Comparison of ENCODE assay signal across 8 cellular contexts in genomic region chr18:70464343-70465114, GRCh38.
A peak's percentile ranks its signal among the peaks of the same experiment; 100 is the strongest.
DNase-seq lines count a peak whose midpoint lies in the region; ATAC-seq and TF ChIP-seq lines count a peak whose summit lies in the region.

No MANE protein-coding gene starts in this region.

- H3K27me3 ChIP-seq in BLaER1 treated with 17β-estradiol and CSF1 and Interleukin-3, amounts not matched to agents 10 nM and 100 nM: no peaks in the 10 kb centered on the region
- no peaks in the 10 kb centered on the region for H3K27me3 ChIP-seq in HAP-1 (ENCODE audit: low read depth)
- no peaks in the 10 kb centered on the region for H3K27me3 ChIP-seq in fibroblast of lung (ENCODE audit: control insufficient read depth, insufficient read depth, low read length)

- H3K4me1 ChIP-seq in BLaER1 treated with 17β-estradiol and CSF1 and Interleukin-3, amounts not matched to agents 10 nM and 100 nM: peaks cover 5 to 8% (median 8%) of the 10 kb centered on the region in 10 experiments; a peak in 18 of 20 replicates
- peaks cover 7% of the 10 kb centered on the region; the same call in 1 of the 2 replicates for H3K4me1 ChIP-seq in HAP-1
- no peaks in the 10 kb centered on the region for H3K4me1 ChIP-seq in fibroblast of lung (ENCODE audit: control insufficient read depth, extremely low read depth, insufficient read depth, low read length)
- peaks cover 7% of the 10 kb centered on the region for H3K4me1 ChIP-seq in mucosa of descending colon (ENCODE audit: low read depth)

- peak overlapping the region; percentile 48 for H2AFZ ChIP-seq in fibroblast of lung (ENCODE audit: low read length)

- H3K9me3 ChIP-seq in BLaER1 treated with 17β-estradiol and CSF1 and Interleukin-3, amounts not matched to agents 10 nM and 100 nM (replicated peaks in 1 of 11): no peaks in the 10 kb centered on the region
- H3K9me3 ChIP-seq in HAP-1 (no peaks in the 10 kb centered on the region), fibroblast of lung (ENCODE audit: control insufficient read depth, insufficient read depth, low read depth, low read length) (no peaks in the 10 kb centered on the region), mucosa of descending colon (no peaks in the 10 kb centered on the region)

- peak overlapping the region in 8 of 10 experiments; percentile 12 to 50 (median 30); a peak in 8 of 20 replicates for H3K4me3 ChIP-seq in BLaER1 treated with 17β-estradiol and CSF1 and Interleukin-3, amounts not matched to agents 10 nM and 100 nM
- peak overlapping the region; percentile 4; the same call in 1 of the 2 replicates for H3K4me3 ChIP-seq in HAP-1
- peak overlapping the region in 3 of 4 experiments; percentile 20 to 63 (median 47) for H3K4me3 ChIP-seq in fibroblast of lung (replicated peaks in 1 of 4; ENCODE audit: control extremely low read depth in 1 of 4, insufficient read depth in 1 of 4, low read depth in 3 of 4, low read length in 4 of 4)
- no peak overlapping the region for H3K4me3 ChIP-seq in mucosa of descending colon

- DNase-seq in HAP-1 (ENCODE audit: low spot score in 2 of 2) (peak; percentile 73 to 91), NCI-H526 treated with DMSO at 0.1 percent for 48 hours (lab: John Stamatoyannopoulos, UW) (peak; percentile 45), fibroblast of lung (ENCODE audit: low read depth in 2 of 2) (peak; percentile 72 to 73), mucosa of descending colon (peak; percentile 77 to 84 (median 79)), stromal cell of bone marrow (ENCODE audit: low read depth) (peak; percentile 41)
- peak; percentile 75 for DNase-seq in activated CD8-positive, alpha-beta memory T cell treated with anti-CD3 and anti-CD28 coated beads, Interleukin-2, amount 50 U/mL, for 48 hours

- ATAC-seq in mucosa of descending colon (peak; percentile 83), GM21526 (IDR thresholded peaks at IDR 0.05; ENCODE audit: low FRiP score, unreplicated experiment) (no peak)

- 0 out of 22 replicates have a peak overlapping the region, but pooled peaks of 2 of the 11 experiments have one; percentile 4 to 8 for H3K9ac ChIP-seq in BLaER1 treated with 17β-estradiol and CSF1 and Interleukin-3, amounts not matched to agents 10 nM and 100 nM
- no peak overlapping the region for H3K9ac ChIP-seq in fibroblast of lung (ENCODE audit: insufficient read depth, low read length)

- in situ Hi-C loops in HAP-1 (cut with MboI; ENCODE audit: low sequenced_read_pairs): loop anchor here (25.0 kb wide), 1 partner anchor 827 kb away; no protein-coding TSS in a partner anchor

- intact Hi-C loops in mucosa of descending colon (cut with DNase I, micrococcal nuclease): no loop called here

- TF ChIP-seq CTCF in fibroblast of lung (conservative IDR thresholded peaks at IDR 0.05 in 1 of 2, IDR thresholded peaks at IDR 0.05 in 1 of 2; ENCODE audit: low read depth in 1 of 2, low read length in 2 of 2) (peak; percentile 15 to 48), mucosa of descending colon (IDR thresholded peaks at IDR 0.05) (no peak)

- H3K36me3 ChIP-seq in BLaER1 treated with 17β-estradiol and CSF1 and Interleukin-3, amounts not matched to agents 10 nM and 100 nM: no peaks in the 10 kb centered on the region
- H3K36me3 ChIP-seq in HAP-1 (replicated peaks): no peaks in the 10 kb centered on the region
- H3K36me3 ChIP-seq in fibroblast of lung (ENCODE audit: control insufficient read depth, insufficient read depth, low read length): no peaks in the 10 kb centered on the region
- H3K36me3 ChIP-seq in mucosa of descending colon (ENCODE audit: low read depth): no peaks in the 10 kb centered on the region

- no peak overlapping the region for H3K27ac ChIP-seq in BLaER1 treated with 17β-estradiol and CSF1 and Interleukin-3, amounts not matched to agents 10 nM and 100 nM
- H3K27ac ChIP-seq in fibroblast of lung (ENCODE audit: insufficient read depth, low read length): no peak overlapping the region

- H3K79me2 ChIP-seq in fibroblast of lung (ENCODE audit: control insufficient read depth, insufficient read depth, low read length): no peaks in the 10 kb centered on the region

- H4K20me1 ChIP-seq in BLaER1 treated with 17β-estradiol and CSF1 and Interleukin-3, amounts not matched to agents 10 nM and 100 nM: no peaks in the 10 kb centered on the region
- H4K20me1 ChIP-seq in fibroblast of lung (ENCODE audit: control insufficient read depth, extremely low read depth, insufficient read depth, low read length): no peaks in the 10 kb centered on the region

- peak overlapping the region; percentile 50 to 78 (median 67) for H3K4me2 ChIP-seq in BLaER1 treated with 17β-estradiol and CSF1 and Interleukin-3, amounts not matched to agents 10 nM and 100 nM
- H3K4me2 ChIP-seq in fibroblast of lung (ENCODE audit: extremely low read depth, insufficient read depth, low read length): peak overlapping the region; percentile 91
